In the genomic region with DNA sequence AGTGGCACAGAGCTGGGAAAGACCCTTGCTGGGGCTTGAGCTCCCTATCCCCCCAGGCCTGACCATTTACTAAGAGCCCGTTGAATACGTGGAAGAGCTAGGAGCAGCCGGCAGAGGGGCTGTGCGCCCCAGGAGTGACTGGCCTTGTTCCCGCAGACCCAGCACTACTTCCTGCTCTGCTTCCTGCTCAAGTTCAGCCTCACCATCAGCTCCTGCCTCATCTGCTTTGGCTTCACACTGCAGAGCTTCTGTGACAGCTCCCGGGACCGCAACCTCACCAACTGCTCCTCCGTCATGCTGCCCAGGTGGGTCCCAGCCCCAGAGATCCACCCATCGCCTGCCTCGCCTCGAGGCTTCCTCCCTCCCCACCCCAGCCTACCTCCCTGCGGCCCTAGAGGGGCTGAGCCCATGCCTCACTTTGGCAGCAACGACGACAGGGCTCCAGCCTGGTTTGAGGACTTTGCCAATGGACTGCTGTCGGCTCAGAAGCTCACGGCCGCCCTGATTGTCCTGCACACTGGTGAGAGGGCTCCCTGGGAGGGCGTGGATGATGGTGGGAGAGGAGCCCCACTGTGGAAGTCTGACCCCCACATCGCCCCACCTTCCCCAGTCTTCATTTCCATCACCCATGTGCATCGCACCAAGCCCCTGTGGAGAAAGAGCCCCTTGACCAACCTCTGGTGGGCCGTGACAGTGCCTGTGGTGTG, we compare ENCODE assay signal across 19 cellular contexts. TPM values are rescaled to one million over a fixed set of nuclear protein-coding genes. Genes with fewer than 3 reads are reported as not detected.
DNase-seq lines count a peak whose midpoint lies in the region; ATAC-seq and TF ChIP-seq lines count a peak whose summit lies in the region.
"Had no signal": no experiment of that assay in that cellular context is flagged by ENCODE, and none has a peak within 500 bp of the region (broad histone marks: within the 10 kb centered on the region; RNA-seq: fewer than 3 reads in every experiment).

No MANE protein-coding gene starts in this region.

- H3K9me3 ChIP-seq in cardiac muscle cell (ENCODE audit: low read depth) (no peaks in the 10 kb centered on the region), right lobe of liver (no peaks in the 10 kb centered on the region), MG63 (no peaks in the 10 kb centered on the region)
- H3K9me3 ChIP-seq: tibial nerve had no signal

- intact Hi-C loops in cardiac septum (cut with DNase I) (no loop called here), right lobe of liver (cut with DNase I) (no loop called here)

- H3K4me3 ChIP-seq in cardiac muscle cell (no peak overlapping the region), right lobe of liver (no peak overlapping the region), MG63 (no peak overlapping the region)
- H3K4me3 ChIP-seq: hepatocyte, tibial nerve had no signal

- H3K27me3 Mint-ChIP-seq in activated CD8-positive, alpha-beta T cell treated with anti-CD3 and anti-CD28 coated beads, Interleukin-2, amount 10 ng/mL, durations not matched to agents 7 days and 5 days (ENCODE audit: low read depth): no peaks in the 10 kb centered on the region
- H3K27me3 Mint-ChIP-seq: CD4-positive, alpha-beta memory T cell had no signal

- H3K4me1 Mint-ChIP-seq in activated CD8-positive, alpha-beta T cell treated with anti-CD3 and anti-CD28 coated beads, Interleukin-2, amount 10 ng/mL, durations not matched to agents 7 days and 5 days (ENCODE audit: low read depth): peaks cover 7% of the 10 kb centered on the region
- H3K4me1 Mint-ChIP-seq: CD4-positive, alpha-beta memory T cell had no signal

- no peak for TF ChIP-seq POLR2A in right lobe of liver (IDR thresholded peaks at IDR 0.05)

- POLR2A ChIA-PET in activated CD8-positive, alpha-beta T cell treated with anti-CD3 and anti-CD28 coated beads, Interleukin-2, amount 10 ng/mL, durations not matched to agents 7 days and 5 days (lab: Charles Lee): interaction anchor here (0.6 to 2.0 kb wide), 3 partner anchors 11 to 83 kb away, joined by 3 to 10 read pairs (median 3); no protein-coding TSS in a partner anchor

- H3K9me3 Mint-ChIP-seq in activated CD8-positive, alpha-beta T cell treated with anti-CD3 and anti-CD28 coated beads, Interleukin-2, amount 10 ng/mL, durations not matched to agents 7 days and 5 days (ENCODE audit: insufficient read depth): no peaks in the 10 kb centered on the region
- H3K9me3 Mint-ChIP-seq: activated T-cell treated with anti-CD3 and anti-CD28 coated beads, Interleukin-2, amount 50 U/mL, for 72 hours; CD4-positive, alpha-beta memory T cell; mesothelial cell of epicardium had no signal

- H3K4me1 ChIP-seq in cardiac muscle cell (ENCODE audit: low read depth) (no peaks in the 10 kb centered on the region), right lobe of liver (no peaks in the 10 kb centered on the region)

- peaks cover 20% of the 10 kb centered on the region for H3K36me3 ChIP-seq in cardiac muscle cell
- peaks cover 0 to 26% (median 9%) of the 10 kb centered on the region in 4 donors for H3K36me3 ChIP-seq in right lobe of liver
- H3K36me3 ChIP-seq in MG63: peaks cover 26% of the 10 kb centered on the region

- TF ChIP-seq CTCF in cardiac muscle cell (IDR thresholded peaks at IDR 0.05; ENCODE audit: low read depth, low read length): no peak
- no peak for TF ChIP-seq CTCF in right lobe of liver (IDR thresholded peaks at IDR 0.05)

- DNase-seq in cardiac muscle cell (ENCODE audit: low read depth in 1 of 2, low spot score in 1 of 2) (no peak), cardiac septum (ENCODE audit: low spot score) (no peak), right lobe of liver (no peak), MG63 (no peak), HT-29 (ENCODE audit: low spot score) (no peak), NCI-H2196 (lab: John Stamatoyannopoulos, UW; ENCODE audit: unreplicated experiment) (no peak)
- DNase-seq in activated CD8-positive, alpha-beta T cell treated with anti-CD3 and anti-CD28 coated beads, Interleukin-2, amount 10 ng/mL, durations not matched to agents 7 days and 5 days: peak; percentile 31
- DNase-seq: activated CD4-positive, alpha-beta T cell treated with anti-CD3 and anti-CD28 coated beads, Interleukin-2, amount 50 U/mL, for 1 hour; activated T-cell treated with anti-CD3 and anti-CD28 coated beads, Interleukin-2, amount 50 U/mL, for 72 hours; CD4-positive, alpha-beta memory T cell; effector CD8-positive, alpha-beta T cell; islet precursor cell; NCI-H2227 treated with DMSO at 0.1 percent for 48 hours; NK-92 treated with Interleukin-12 subunit alpha and Interleukin-12 subunit beta, amount 100 ng/mL, for 24 hours; nucleus accumbens had no signal

- 58% methylated on average over 15 of the region's 21 CpGs for WGBS in right lobe of liver (ENCODE audit: insufficient coverage, low coverage, low lambda C conversion rate, missing lambda C conversion rate)

- no peak overlapping the region for H3K4me3 Mint-ChIP-seq in activated CD8-positive, alpha-beta T cell treated with anti-CD3 and anti-CD28 coated beads, Interleukin-2, amount 10 ng/mL, durations not matched to agents 7 days and 5 days
- H3K4me3 Mint-ChIP-seq: activated T-cell treated with anti-CD3 and anti-CD28 coated beads, Interleukin-2, amount 50 U/mL, for 72 hours; CD4-positive, alpha-beta memory T cell; mesothelial cell of epicardium had no signal

- H3K36me3 Mint-ChIP-seq in activated CD8-positive, alpha-beta T cell treated with anti-CD3 and anti-CD28 coated beads, Interleukin-2, amount 10 ng/mL, durations not matched to agents 7 days and 5 days (ENCODE audit: low read depth): peaks cover 9% of the 10 kb centered on the region

- H3K27ac Mint-ChIP-seq in activated CD8-positive, alpha-beta T cell treated with anti-CD3 and anti-CD28 coated beads, Interleukin-2, amount 10 ng/mL, durations not matched to agents 7 days and 5 days: peak overlapping the region; percentile 79
- H3K27ac Mint-ChIP-seq: activated T-cell treated with anti-CD3 and anti-CD28 coated beads, Interleukin-2, amount 50 U/mL, for 72 hours had no signal

- ATAC-seq in activated CD8-positive, alpha-beta T cell treated with anti-CD3 and anti-CD28 coated beads, Interleukin-2, amount 10 ng/mL, durations not matched to agents 7 days and 5 days: peak; percentile 28
- ATAC-seq in right lobe of liver: peak; percentile 23 to 32 (median 27)
- ATAC-seq: activated T-cell treated with anti-CD3 and anti-CD28 coated beads, Interleukin-2, amount 50 U/mL, for 72 hours had no signal

- CTCF ChIA-PET in activated CD8-positive, alpha-beta T cell treated with anti-CD3 and anti-CD28 coated beads, Interleukin-2, amount 10 ng/mL, durations not matched to agents 7 days and 5 days (lab: Charles Lee): interaction anchor here (1.3 to 2.0 kb wide), 3 partner anchors 10 to 18 kb away, joined by 3 to 8 read pairs (median 4); partner anchors contain the start of gene TSEN54

- peak overlapping the region; percentile 60 for H3K27ac ChIP-seq in cardiac muscle cell
- H3K27ac ChIP-seq in right lobe of liver: no peak overlapping the region
- peak overlapping the region; percentile 7 for H3K27ac ChIP-seq in temporal lobe (ENCODE audit: low read depth, low read length)
- H3K27ac ChIP-seq: hepatocyte had no signal

- H3K27me3 ChIP-seq in cardiac muscle cell (no peaks in the 10 kb centered on the region), right lobe of liver (no peaks in the 10 kb centered on the region), MG63 (no peaks in the 10 kb centered on the region)
- H3K27me3 ChIP-seq: hepatocyte, tibial nerve had no signal

RNA-seq across cellular contexts. Expression of gene CASKIN2, which starts 17.2 kb away (rescaled TPM):
- total RNA-seq in cardiac muscle cell: 24.4 and 31.2 TPM in 2 replicates
- 18.1 and 27.3 TPM in 2 replicates for polyA plus RNA-seq in cardiac muscle cell
- 48.2 TPM for total RNA-seq in cardiac septum
- total RNA-seq in activated CD8-positive, alpha-beta T cell treated with anti-CD3 and anti-CD28 coated beads, Interleukin-2, amount 10 ng/mL, durations not matched to agents 7 days and 5 days: under 1 TPM; 0.68 to 0.97 TPM
- total RNA-seq in right lobe of liver: 10 to 100 TPM in 4 of 6 experiments, 1 to 10 TPM in 2; 9.0 to 26.0 (median 12.0) TPM
- total RNA-seq in temporal lobe: 5.7 TPM
- total RNA-seq in MG63 (2014; rRNA removed; shearing (Covaris generic); ENCODE audit: low replicate concordance): 3.9 and 7.8 TPM in 2 replicates
- 12.3 and 13.6 TPM in 2 replicates for total RNA-seq in HT-29 (2014; rRNA removed; shearing (Covaris generic))
- polyA plus RNA-seq: CD4-positive, alpha-beta memory T cell had no signal

RNA-seq across cellular contexts. Expression of gene TSEN54, which starts 18.2 kb away (rescaled TPM):
- total RNA-seq in cardiac muscle cell: 70.5 and 88.8 TPM in 2 replicates
- polyA plus RNA-seq in cardiac muscle cell: 52.8 and 64.4 TPM in 2 replicates
- 7.7 TPM for total RNA-seq in cardiac septum
- total RNA-seq in activated CD8-positive, alpha-beta T cell treated with anti-CD3 and anti-CD28 coated beads, Interleukin-2, amount 10 ng/mL, durations not matched to agents 7 days and 5 days: 10 to 100 TPM; 76.6 to 77.8 TPM
- 10 to 100 TPM in 4 of 6 experiments, 1 to 10 TPM in 2; 8.5 to 13.6 (median 10.2) TPM for total RNA-seq in right lobe of liver
- 7.6 TPM for total RNA-seq in temporal lobe
- total RNA-seq in MG63 (2014; rRNA removed; shearing (Covaris generic); ENCODE audit: low replicate concordance): 34.6 and 83.8 TPM in 2 replicates
- 108 and 134 TPM in 2 replicates for total RNA-seq in HT-29 (2014; rRNA removed; shearing (Covaris generic))

RNA-seq across cellular contexts. Expression of gene LLGL2, which starts 27.3 kb away (rescaled TPM):
- total RNA-seq in cardiac muscle cell: 28.1 and 40.3 TPM in 2 replicates
- polyA plus RNA-seq in cardiac muscle cell: 35.2 and 45.5 TPM in 2 replicates
- 4.7 TPM for total RNA-seq in cardiac septum
- total RNA-seq in activated CD8-positive, alpha-beta T cell treated with anti-CD3 and anti-CD28 coated beads, Interleukin-2, amount 10 ng/mL, durations not matched to agents 7 days and 5 days: 10 to 100 TPM; 19.3 to 19.8 TPM
- total RNA-seq in right lobe of liver: 10 to 100 TPM; 32.8 to 71.4 (median 44.6) TPM
- total RNA-seq in temporal lobe: 0.74 TPM
- total RNA-seq in MG63 (2014; rRNA removed; shearing (Covaris generic); ENCODE audit: low replicate concordance): 0.39 and 3.9 TPM in 2 replicates
- total RNA-seq in HT-29 (2014; rRNA removed; shearing (Covaris generic)): 162 and 184 TPM in 2 replicates

RNA-seq across cellular contexts. Expression of gene TMEM94, which starts 41.7 kb away (rescaled TPM):
- total RNA-seq in cardiac muscle cell: 87.1 and 105 TPM in 2 replicates
- polyA plus RNA-seq in cardiac muscle cell: 74.2 and 93.5 TPM in 2 replicates
- 56.6 TPM for total RNA-seq in cardiac septum
- 10 to 100 TPM; 81.9 to 84.8 TPM for total RNA-seq in activated CD8-positive, alpha-beta T cell treated with anti-CD3 and anti-CD28 coated beads, Interleukin-2, amount 10 ng/mL, durations not matched to agents 7 days and 5 days
- 10 to 100 TPM; 24.2 to 47.1 (median 29.6) TPM for total RNA-seq in right lobe of liver
- 20.7 TPM for total RNA-seq in temporal lobe
- 10.7 and 12.5 TPM in 2 replicates for total RNA-seq in MG63 (2014; rRNA removed; shearing (Covaris generic); ENCODE audit: low replicate concordance)
- total RNA-seq in HT-29 (2014; rRNA removed; shearing (Covaris generic)): 34.9 and 50.5 TPM in 2 replicates

Comparison
In these comparisons a context has a peak if more than half of its experiments do, and no peak if none do; other contexts are left out.
1. H3K27ac ChIP-seq: peak in cardiac muscle cell (single experiment) and temporal lobe (single experiment); none in right lobe of liver (0 of 3).